ENCODE assay signal across 2 cellular contexts in the genomic region with DNA sequence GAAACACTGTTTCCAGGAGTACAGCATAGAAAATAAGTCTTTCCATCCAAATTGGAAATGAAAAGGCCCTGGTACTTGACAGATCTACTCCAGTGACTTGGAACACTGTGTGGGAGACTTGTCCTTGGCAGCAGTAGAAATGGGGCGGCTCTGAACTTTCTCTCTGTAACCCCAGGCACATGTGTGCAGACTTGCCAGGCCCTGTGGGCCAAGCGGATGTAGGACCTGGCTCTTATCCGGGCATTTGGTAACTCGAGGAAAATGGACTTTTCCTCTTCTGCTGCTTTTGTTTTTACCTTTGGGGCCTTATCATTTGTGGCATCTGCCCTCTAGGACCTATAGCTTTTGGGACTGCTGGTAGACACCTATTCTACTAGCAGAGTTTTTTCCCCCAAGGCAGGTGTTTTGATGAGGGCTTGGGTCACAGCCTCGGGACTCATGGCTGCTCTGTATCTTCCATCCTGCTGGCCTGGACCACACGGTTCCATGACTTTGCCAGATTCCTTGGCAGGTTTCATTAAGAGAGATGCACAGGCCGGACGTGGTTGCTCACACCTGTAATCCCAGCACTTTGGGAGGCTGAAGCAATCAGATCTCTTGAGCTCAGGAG.
TF ChIP-seq lines count a peak whose summit lies in the region.

No MANE protein-coding gene starts in this region.

TF ChIP-seq in liver, 16 proteins besides CTCF, POLR2A, EP300 and RAD21:
- TF ChIP-seq JUND (IDR thresholded peaks at IDR 0.05) (no peak), ZBTB33 (IDR thresholded peaks at IDR 0.05) (no peak), FOXA1 (IDR thresholded peaks at IDR 0.05) (no peak), HNF4A (conservative IDR thresholded peaks at IDR 0.05) (peak in 1 of 2 donors; percentile 43), TAF1 (conservative IDR thresholded peaks at IDR 0.05) (no peak), GABPA (IDR thresholded peaks at IDR 0.05 in 1 of 2, conservative IDR thresholded peaks at IDR 0.05 in 1 of 2) (no peak), RXRA (IDR thresholded peaks at IDR 0.05) (peak in 1 of 2 donors; percentile 59), FOXA2 (IDR thresholded peaks at IDR 0.05) (no peak), YY1 (IDR thresholded peaks at IDR 0.05) (no peak)
- TF ChIP-seq, protein P1, sequence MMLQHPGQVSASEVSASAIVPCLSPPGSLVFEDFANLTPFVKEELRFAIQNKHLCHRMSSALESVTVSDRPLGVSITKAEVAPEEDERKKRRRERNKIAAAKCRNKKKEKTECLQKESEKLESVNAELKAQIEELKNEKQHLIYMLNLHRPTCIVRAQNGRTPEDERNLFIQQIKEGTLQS (IDR thresholded peaks at IDR 0.05), result no peak
- TF ChIP-seq, protein P2, sequence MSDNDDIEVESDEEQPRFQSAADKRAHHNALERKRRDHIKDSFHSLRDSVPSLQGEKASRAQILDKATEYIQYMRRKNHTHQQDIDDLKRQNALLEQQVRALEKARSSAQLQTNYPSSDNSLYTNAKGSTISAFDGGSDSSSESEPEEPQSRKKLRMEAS (IDR thresholded peaks at IDR 0.05), result peak; percentile 20

TF ChIP-seq in HepG2, 621 proteins besides CTCF, POLR2A, EP300 and RAD21:
- TF ChIP-seq HOXD1 (CRISPR knock-in tag; IDR thresholded peaks at IDR 0.05) (no peak), ZNF737 (CRISPR knock-in tag; IDR thresholded peaks at IDR 0.05; ENCODE audit: borderline replicate concordance) (no peak), KAT2B (IDR thresholded peaks at IDR 0.05; ENCODE audit: borderline replicate concordance, low read depth, low read length) (no peak), ZNF12 (CRISPR knock-in tag; IDR thresholded peaks at IDR 0.05) (no peak), GZF1 (CRISPR knock-in tag; IDR thresholded peaks at IDR 0.05) (no peak), JDP2 (CRISPR knock-in tag; IDR thresholded peaks at IDR 0.05; ENCODE audit: borderline replicate concordance) (no peak), RBM39 (IDR thresholded peaks at IDR 0.05; ENCODE audit: low read depth, low read length, poor library complexity, severe bottlenecking) (no peak), SP4 (CRISPR knock-in tag; IDR thresholded peaks at IDR 0.05) (no peak), ZNF639 (CRISPR knock-in tag; conservative IDR thresholded peaks at IDR 0.05) (no peak), NFRKB (IDR thresholded peaks at IDR 0.05) (no peak)
- TF ChIP-seq, protein P2 (IDR thresholded peaks at IDR 0.05), result no peak
- TF ChIP-seq, protein P3, sequence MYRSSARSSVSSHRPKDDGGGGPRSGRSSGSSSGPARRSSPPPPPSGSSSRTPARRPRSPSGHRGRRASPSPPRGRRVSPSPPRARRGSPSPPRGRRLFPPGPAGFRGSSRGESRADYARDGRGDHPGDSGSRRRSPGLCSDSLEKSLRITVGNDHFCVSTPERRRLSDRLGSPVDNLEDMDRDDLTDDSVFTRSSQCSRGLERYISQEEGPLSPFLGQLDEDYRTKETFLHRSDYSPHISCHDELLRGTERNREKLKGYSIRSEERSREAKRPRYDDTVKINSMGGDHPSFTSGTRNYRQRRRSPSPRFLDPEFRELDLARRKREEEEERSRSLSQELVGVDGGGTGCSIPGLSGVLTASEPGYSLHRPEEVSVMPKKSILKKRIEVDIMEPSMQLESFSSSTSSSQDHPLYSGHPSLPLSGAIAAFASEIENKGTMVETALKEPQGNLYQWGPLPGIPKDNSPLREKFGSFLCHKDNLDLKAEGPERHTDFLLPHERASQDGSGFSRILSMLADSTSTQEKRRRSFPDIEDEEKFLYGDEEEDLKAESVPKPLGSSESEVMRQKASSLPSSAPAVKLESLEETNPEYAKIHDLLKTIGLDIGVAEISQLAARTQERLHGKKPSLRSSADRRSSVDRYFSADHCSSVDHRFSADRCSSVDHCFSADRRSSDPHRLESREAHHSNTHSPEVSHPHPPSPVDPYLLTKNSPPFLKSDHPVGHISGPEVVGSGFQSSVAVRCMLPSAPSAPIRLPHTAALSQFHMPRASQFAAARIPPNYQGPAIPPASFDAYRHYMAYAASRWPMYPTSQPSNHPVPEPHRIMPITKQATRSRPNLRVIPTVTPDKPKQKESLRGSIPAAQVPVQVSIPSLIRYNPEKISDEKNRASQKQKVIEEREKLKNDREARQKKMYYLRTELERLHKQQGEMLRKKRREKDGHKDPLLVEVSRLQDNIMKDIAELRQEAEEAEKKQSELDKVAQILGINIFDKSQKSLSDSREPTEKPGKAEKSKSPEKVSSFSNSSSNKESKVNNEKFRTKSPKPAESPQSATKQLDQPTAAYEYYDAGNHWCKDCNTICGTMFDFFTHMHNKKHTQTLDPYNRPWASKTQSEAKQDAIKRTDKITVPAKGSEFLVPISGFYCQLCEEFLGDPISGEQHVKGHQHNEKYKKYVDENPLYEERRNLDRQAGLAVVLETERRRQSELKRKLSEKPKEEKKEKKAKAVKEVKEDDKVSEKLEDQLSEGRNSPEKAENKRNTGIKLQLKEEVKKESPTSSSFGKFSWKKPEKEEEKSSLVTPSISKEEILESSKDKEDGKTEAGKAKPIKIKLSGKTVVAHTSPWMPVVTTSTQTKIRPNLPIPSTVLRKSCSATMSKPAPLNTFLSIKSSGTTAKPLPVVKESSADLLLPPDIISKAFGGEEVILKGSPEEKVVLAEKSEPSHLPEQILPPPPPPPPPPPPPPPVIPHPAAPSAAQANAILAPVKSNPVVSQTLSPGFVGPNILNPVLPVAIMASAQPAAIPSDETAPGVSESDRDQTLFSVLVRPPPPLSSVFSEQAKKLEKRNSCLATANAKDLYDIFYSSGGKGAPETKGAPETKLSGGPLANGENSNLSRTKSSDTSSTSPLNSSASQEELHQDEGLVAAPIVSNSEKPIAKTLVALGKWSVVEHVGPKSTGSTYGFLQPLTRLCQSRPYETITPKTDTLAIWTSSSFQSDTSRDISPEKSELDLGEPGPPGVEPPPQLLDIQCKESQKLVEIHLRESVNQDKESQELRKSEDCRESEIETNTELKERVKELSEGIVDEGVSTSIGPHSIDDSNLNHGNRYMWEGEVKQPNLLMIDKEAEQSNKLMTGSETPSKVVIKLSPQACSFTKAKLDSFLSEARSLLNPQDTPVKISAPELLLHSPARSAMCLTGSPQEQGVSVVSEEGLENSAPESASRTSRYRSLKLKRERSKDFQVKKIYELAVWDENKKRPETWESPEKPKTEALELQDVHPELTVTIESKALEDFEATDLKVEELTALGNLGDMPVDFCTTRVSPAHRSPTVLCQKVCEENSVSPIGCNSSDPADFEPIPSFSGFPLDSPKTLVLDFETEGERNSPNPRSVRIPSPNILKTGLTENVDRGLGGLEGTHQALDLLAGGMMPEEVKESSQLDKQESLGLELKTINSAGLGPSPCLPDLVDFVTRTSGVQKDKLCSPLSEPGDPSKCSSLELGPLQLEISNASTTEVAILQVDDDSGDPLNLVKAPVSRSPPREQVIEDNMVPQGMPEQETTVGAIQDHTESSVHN (CRISPR knock-in tag; IDR thresholded peaks at IDR 0.05), result no peak
